Comparison of ENCODE assay signal across 25 cellular contexts in the genomic region with DNA sequence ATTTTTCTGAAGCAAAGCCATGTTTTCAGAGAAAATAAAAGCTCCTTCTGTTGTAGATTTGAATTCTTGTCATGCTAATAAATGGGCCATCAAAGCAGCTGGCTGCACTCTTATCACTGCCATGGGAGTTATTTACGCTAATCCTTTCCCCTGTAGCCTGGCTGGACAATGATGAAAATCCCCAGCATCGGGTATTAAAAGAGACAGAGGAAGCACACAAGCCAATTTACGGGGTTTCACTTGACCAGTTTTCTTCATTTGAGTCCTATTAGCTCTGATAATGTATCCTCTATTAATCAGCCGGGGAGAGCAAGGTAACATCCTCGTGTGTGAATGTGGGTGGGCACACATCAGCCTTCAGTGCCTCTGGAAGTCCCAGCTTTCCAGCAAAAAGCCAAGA.
"Had no signal": no experiment of that assay in that cellular context is flagged by ENCODE, and none has a peak within 500 bp of the region (broad histone marks: within the 10 kb centered on the region; RNA-seq: fewer than 3 reads in every experiment).

No MANE protein-coding gene starts in this region.

- H3K27me3 ChIP-seq: esophagus muscularis mucosa, gastroesophageal sphincter, neutrophil, spleen, tibial artery, upper lobe of right lung had no signal

- H3K36me3 ChIP-seq: esophagus muscularis mucosa, gastroesophageal sphincter, neutrophil, spleen, tibial artery, upper lobe of right lung had no signal

- H3K27ac Mint-ChIP-seq: dendritic cell treated with granulocyte-macrophage colony-stimulating factor and Interleukin-4, amounts not matched to agents 40 ng/mL and 50 ng/mL, for 4 days; effector memory CD8-positive, alpha-beta T cell; naive B cell; stimulated activated memory B cell treated with anti-CD40 and anti-IgM and Interleukin-4, amounts not matched to agents 10 μg/mL and 1 μg/mL and 100 μg/mL, for 72 hours; stimulated activated naive CD8-positive, alpha-beta T cell treated with anti-CD3 and anti-CD28 coated beads, Interleukin-15, Interleukin-2, amounts not matched to agents 100 ng/mL and 50 ng/mL, for 24 hours had no signal

- DNase-seq: effector memory CD8-positive, alpha-beta T cell; glutamatergic neuron; kidney; left cardiac atrium; left ventricle myocardium superior; mesenchymal stem cell; naive B cell; nephron progenitor cell; psoas muscle; spleen; stimulated activated CD4-positive, alpha-beta T cell treated with anti-CD3 and anti-CD28 coated beads, Interleukin-15, amount 100 ng/mL, for 24 hours; stimulated activated CD4-positive, alpha-beta T cell treated with anti-CD3 and anti-CD28 coated beads, Interleukin-1b, Interleukin-23, amount 100 ng/mL, for 48 hours; stimulated activated CD4-positive, alpha-beta T cell treated with anti-CD3 and anti-CD28 coated beads, Interleukin-4, amount 100 ng/mL, for 24 hours; tibial artery; upper lobe of right lung had no signal

- H3K4me1 Mint-ChIP-seq: naive B cell; stimulated activated memory B cell treated with anti-CD40 and anti-IgM and Interleukin-4, amounts not matched to agents 10 μg/mL and 1 μg/mL and 100 μg/mL, for 72 hours had no signal

- H3K4me3 Mint-ChIP-seq: dendritic cell treated with granulocyte-macrophage colony-stimulating factor and Interleukin-4, amounts not matched to agents 40 ng/mL and 50 ng/mL, for 4 days; effector memory CD8-positive, alpha-beta T cell; naive B cell; nephron progenitor cell; stimulated activated memory B cell treated with anti-CD40 and anti-IgM and Interleukin-4, amounts not matched to agents 10 μg/mL and 1 μg/mL and 100 μg/mL, for 72 hours; stimulated activated naive CD8-positive, alpha-beta T cell treated with anti-CD3 and anti-CD28 coated beads, Interleukin-15, Interleukin-2, amounts not matched to agents 100 ng/mL and 50 ng/mL, for 24 hours had no signal

- H3K4me3 ChIP-seq: esophagus muscularis mucosa, gastroesophageal sphincter, lung, psoas muscle, spleen, tibial artery, upper lobe of right lung had no signal

- H3K9me3 ChIP-seq: esophagus muscularis mucosa, gastroesophageal sphincter, neutrophil, psoas muscle, tibial artery, upper lobe of right lung had no signal

- H3K27ac ChIP-seq: epithelial cell of prostate, esophagus muscularis mucosa, gastroesophageal sphincter, neutrophil, psoas muscle, spleen, tibial artery, upper lobe of right lung had no signal

- H3K4me1 ChIP-seq: esophagus muscularis mucosa, gastroesophageal sphincter, psoas muscle, spleen, tibial artery, upper lobe of right lung had no signal

- H3K36me3 Mint-ChIP-seq: naive B cell; stimulated activated memory B cell treated with anti-CD40 and anti-IgM and Interleukin-4, amounts not matched to agents 10 μg/mL and 1 μg/mL and 100 μg/mL, for 72 hours had no signal

- FAIRE-seq: colon, kidney had no signal

- ATAC-seq: effector memory CD8-positive, alpha-beta T cell; gastroesophageal sphincter; left cardiac atrium; left ventricle myocardium superior; psoas muscle; sciatic nerve; stimulated activated memory B cell treated with anti-CD40 and anti-IgM and Interleukin-4, amounts not matched to agents 10 μg/mL and 1 μg/mL and 100 μg/mL, for 72 hours; upper lobe of right lung had no signal

- H3K27me3 Mint-ChIP-seq: dendritic cell treated with granulocyte-macrophage colony-stimulating factor and Interleukin-4, amounts not matched to agents 40 ng/mL and 50 ng/mL, for 4 days; effector memory CD8-positive, alpha-beta T cell; naive B cell; stimulated activated memory B cell treated with anti-CD40 and anti-IgM and Interleukin-4, amounts not matched to agents 10 μg/mL and 1 μg/mL and 100 μg/mL, for 72 hours; stimulated activated naive CD8-positive, alpha-beta T cell treated with anti-CD3 and anti-CD28 coated beads, Interleukin-15, Interleukin-2, amounts not matched to agents 100 ng/mL and 50 ng/mL, for 24 hours had no signal
